Comparison of ENCODE assay signal across 10 cellular contexts in genomic region chr12:89390802-89391673, GRCh38. TPM values are rescaled to one million over a fixed set of nuclear protein-coding genes. Genes with fewer than 3 reads are reported as not detected.
DNase-seq lines count a peak whose midpoint lies in the region; ATAC-seq, FAIRE-seq and TF ChIP-seq lines count a peak whose summit lies in the region.
"Had no signal": no experiment of that assay in that cellular context is flagged by ENCODE, and none has a peak within 500 bp of the region (broad histone marks: within the 10 kb centered on the region; RNA-seq: fewer than 3 reads in every experiment).

No MANE protein-coding gene starts in this region.

- H3K4me1 ChIP-seq in cardiac muscle cell (ENCODE audit: low read depth): peaks cover 56% of the 10 kb centered on the region
- peaks cover 23 to 30% of the 10 kb centered on the region in 2 donors for H3K4me1 ChIP-seq in kidney (ENCODE audit: control insufficient read depth in 1 of 2, insufficient read depth in 1 of 2, low read depth in 1 of 2, low read length in 2 of 2)
- no peaks in the 10 kb centered on the region for H3K4me1 ChIP-seq in vagina

- H3K27me3 ChIP-seq in cardiac muscle cell (no peaks in the 10 kb centered on the region), vagina (no peaks in the 10 kb centered on the region)

- H3K4me3 Mint-ChIP-seq in activated T-helper 17 cell treated with anti-CD3 and anti-CD28 coated beads, Interleukin-2, amount 50 U/mL, for 72 hours: peak overlapping the region; percentile 16
- H3K4me3 Mint-ChIP-seq: endodermal cell had no signal

- H3K27ac ChIP-seq in cardiac muscle cell (peak overlapping the region; percentile 86), kidney (ENCODE audit: low read depth in 2 of 2, low read length in 2 of 2) (peak overlapping the region; percentile 55 to 87), vagina (no peak overlapping the region)

- ATAC-seq in Right ventricle myocardium superior (ENCODE audit: poor library complexity): no peak
- ATAC-seq in activated T-helper 17 cell treated with anti-CD3 and anti-CD28 coated beads, Interleukin-2, amount 50 U/mL, for 72 hours (replicated peaks): peak; percentile 82
- ATAC-seq in HG02885 (IDR thresholded peaks at IDR 0.05; ENCODE audit: poor library complexity, unreplicated experiment): no peak

- H3K27ac Mint-ChIP-seq in activated T-helper 17 cell treated with anti-CD3 and anti-CD28 coated beads, Interleukin-2, amount 50 U/mL, for 72 hours: peak overlapping the region; percentile 56
- H3K27ac Mint-ChIP-seq: endodermal cell had no signal

- H3K9me3 Mint-ChIP-seq in activated T-helper 17 cell treated with anti-CD3 and anti-CD28 coated beads, Interleukin-2, amount 50 U/mL, for 72 hours: no peaks in the 10 kb centered on the region
- H3K9me3 Mint-ChIP-seq: endodermal cell had no signal

- TF ChIP-seq CTCF in cardiac muscle cell (IDR thresholded peaks at IDR 0.05; ENCODE audit: low read depth, low read length) (no peak), kidney (IDR thresholded peaks at IDR 0.05; ENCODE audit: borderline replicate concordance, extremely low read depth, insufficient read depth) (no peak), vagina (IDR thresholded peaks at IDR 0.05) (no peak)

- intact Hi-C loops in Right ventricle myocardium superior (cut with DNase I): loop anchor here (5.0 kb wide), 1 partner anchor 61 kb away; no protein-coding TSS in a partner anchor
- intact Hi-C loops in kidney (cut with DNase I): no loop called here
- intact Hi-C loops in vagina (cut with DNase I): no loop called here

- no peaks in the 10 kb centered on the region for H3K36me3 Mint-ChIP-seq in activated T-helper 17 cell treated with anti-CD3 and anti-CD28 coated beads, Interleukin-2, amount 50 U/mL, for 72 hours (ENCODE audit: low read depth)

- H3K4me3 ChIP-seq in cardiac muscle cell (no peak overlapping the region), kidney (ENCODE audit: low read length in 2 of 2) (peak overlapping the region in 1 of 2 donors; percentile 21), vagina (no peak overlapping the region)

- FAIRE-seq in kidney (lab: Jason Lieb, UNC): no peak
- FAIRE-seq: TTC549 had no signal

- DNase-seq in cardiac muscle cell (ENCODE audit: low read depth in 1 of 2, low spot score in 1 of 2) (peak in 1 of 2 donors; percentile 81), Right ventricle myocardium superior (no peak), kidney (no peak), stromal cell of bone marrow (ENCODE audit: low read depth) (peak; percentile 24), vagina (ENCODE audit: extremely low spot score in 2 of 2) (no peak)
- no peak for DNase-seq in activated CD8-positive, alpha-beta memory T cell treated with anti-CD3 and anti-CD28 coated beads, Interleukin-2, amount 50 U/mL, for 4 hours
- DNase-seq: endodermal cell had no signal

- H3K9me3 ChIP-seq in cardiac muscle cell (ENCODE audit: low read depth) (no peaks in the 10 kb centered on the region), kidney (ENCODE audit: control insufficient read depth in 1 of 2, low read length in 2 of 2) (no peaks in the 10 kb centered on the region), vagina (no peaks in the 10 kb centered on the region)

- peaks cover 20% of the 10 kb centered on the region for H3K4me1 Mint-ChIP-seq in activated T-helper 17 cell treated with anti-CD3 and anti-CD28 coated beads, Interleukin-2, amount 50 U/mL, for 72 hours

- no peaks in the 10 kb centered on the region for H3K36me3 ChIP-seq in cardiac muscle cell
- no peaks in the 10 kb centered on the region for H3K36me3 ChIP-seq in kidney (ENCODE audit: control insufficient read depth in 1 of 2, insufficient read depth in 2 of 2, low read length in 2 of 2)
- H3K36me3 ChIP-seq in vagina: no peaks in the 10 kb centered on the region

- H3K27me3 Mint-ChIP-seq in activated T-helper 17 cell treated with anti-CD3 and anti-CD28 coated beads, Interleukin-2, amount 50 U/mL, for 72 hours: no peaks in the 10 kb centered on the region

- H3K9ac ChIP-seq in kidney (ENCODE audit: low read length in 2 of 2): no peak overlapping the region

- no peak for TF ChIP-seq POLR2A in vagina (IDR thresholded peaks at IDR 0.05)

RNA-seq across cellular contexts. Expression of gene DUSP6, which starts 38.7 kb away (rescaled TPM):
- 200 and 260 TPM in 2 replicates for total RNA-seq in cardiac muscle cell
- polyA plus RNA-seq in cardiac muscle cell: 177 and 191 TPM in 2 replicates
- total RNA-seq in Right ventricle myocardium superior: 26.7 TPM
- total RNA-seq in activated T-helper 17 cell treated with anti-CD3 and anti-CD28 coated beads, Interleukin-2, amount 50 U/mL, for 72 hours: 10 to 100 TPM; 68.4 to 94.1 TPM
- 91.8 TPM for total RNA-seq in kidney
- polyA plus RNA-seq in kidney (ENCODE audit: insufficient read depth, low read depth, low replicate concordance): 35.3 TPM
- total RNA-seq in vagina: 51.1 TPM
